In the genomic region with DNA sequence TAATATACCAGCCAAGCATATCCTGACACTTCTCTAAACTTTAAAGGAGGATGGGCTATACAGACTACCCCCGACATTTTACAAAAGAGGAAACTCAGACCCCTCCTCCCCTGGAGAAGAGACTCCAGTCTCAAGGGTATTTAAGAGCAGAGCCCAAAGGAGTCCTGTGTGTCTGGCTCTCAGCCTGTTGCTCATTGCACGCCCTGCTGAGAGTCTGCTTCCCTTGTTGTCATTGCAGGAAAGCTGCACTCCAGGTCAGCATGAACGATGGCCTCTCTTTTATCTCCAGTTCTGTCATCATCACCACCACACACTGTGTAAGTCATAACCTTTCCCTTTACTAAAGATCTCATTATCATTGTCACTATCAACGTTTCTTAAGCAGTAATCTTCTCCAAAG, we compare ENCODE assay signal across 31 cellular contexts.
"Had no signal": no experiment of that assay in that cellular context is flagged by ENCODE, and none has a peak within 500 bp of the region (broad histone marks: within the 10 kb centered on the region; RNA-seq: fewer than 3 reads in every experiment).

No MANE protein-coding gene starts in this region.

- ATAC-seq: activated CD4-positive, alpha-beta T cell treated with anti-CD3 and anti-CD28 coated beads for 36 hours; activated CD8-positive, alpha-beta memory T cell treated with anti-CD3 and anti-CD28 coated beads, Interleukin-2, amount 10 ng/mL, durations not matched to agents 7 days and 5 days; activated CD8-positive, alpha-beta T cell treated with anti-CD3 and anti-CD28 coated beads, Interleukin-2, amount 10 ng/mL, durations not matched to agents 7 days and 5 days; activated naive CD8-positive, alpha-beta T cell treated with anti-CD3 and anti-CD28 coated beads, Interleukin-2, amount 50 U/mL, for 24 hours; body of pancreas; gastroesophageal sphincter; T-helper 17 cell had no signal

- H3K9me3 ChIP-seq: adrenal gland, body of pancreas, breast epithelium, esophagus squamous epithelium, gastroesophageal sphincter had no signal

- H3K36me3 ChIP-seq: breast epithelium, cardiac muscle cell, WERI-Rb-1 had no signal

- H3K27me3 ChIP-seq: adrenal gland, body of pancreas, breast epithelium, cardiac muscle cell, dorsolateral prefrontal cortex, esophagus squamous epithelium, gastroesophageal sphincter had no signal

- H3K4me1 ChIP-seq: body of pancreas, breast epithelium had no signal

- H3K4me3 ChIP-seq: adrenal gland, body of pancreas, breast epithelium, cardiac muscle cell, coronary artery, dorsolateral prefrontal cortex, esophagus squamous epithelium, gastroesophageal sphincter had no signal

- H3K27ac ChIP-seq: adrenal gland, body of pancreas, breast epithelium, cardiac muscle cell, dorsolateral prefrontal cortex, esophagus squamous epithelium, gastroesophageal sphincter, WERI-Rb-1 had no signal

- DNase-seq: activated CD4-positive, alpha-beta memory T cell treated with anti-CD3 and anti-CD28 coated beads for 36 hours; activated CD4-positive, alpha-beta T cell treated with anti-CD3 and anti-CD28 coated beads for 36 hours; activated CD4-positive, alpha-beta T cell treated with anti-CD3 and anti-CD28 coated beads, Interleukin-2, amount 10 ng/mL, durations not matched to agents 24 days and 14 days; activated CD4-positive, CD25-positive, alpha-beta regulatory T cell; activated CD4-positive, CD25-positive, alpha-beta regulatory T cell treated with anti-CD3 and anti-CD28 coated beads, Interleukin-2, amount 50 U/mL, for 72 hours; activated CD8-positive, alpha-beta memory T cell treated with anti-CD3 and anti-CD28 coated beads, Interleukin-2, amount 10 ng/mL, durations not matched to agents 7 days and 5 days; activated CD8-positive, alpha-beta memory T cell treated with anti-CD3 and anti-CD28 coated beads, Interleukin-2, amount 50 U/mL, for 4 hours; activated CD8-positive, alpha-beta T cell treated with anti-CD3 and anti-CD28 coated beads, Interleukin-2, amount 10 ng/mL, durations not matched to agents 7 days and 5 days; activated effector memory CD4-positive, alpha-beta T cell treated with anti-CD3 and anti-CD28 coated beads, Interleukin-2, amount 50 U/mL, for 16 hours; activated naive CD4-positive, alpha-beta T cell treated with anti-CD3 and anti-CD28 coated beads for 36 hours; activated naive CD8-positive, alpha-beta T cell treated with anti-CD3 and anti-CD28 coated beads for 36 hours; activated naive CD8-positive, alpha-beta T cell treated with anti-CD3 and anti-CD28 coated beads, Interleukin-2, amount 50 U/mL, for 24 hours; activated T-cell treated with anti-CD3 and anti-CD28 coated beads, Interleukin-2, amount 50 U/mL, for 1 hour; activated T-cell treated with anti-CD3 and anti-CD28 coated beads, Interleukin-2, amount 50 U/mL, for 48 hours; adrenal gland; amygdala; aorta; body of pancreas; dorsolateral prefrontal cortex; effector memory CD4-positive, alpha-beta T cell; erythroblast; esophagus squamous epithelium; foreskin melanocyte; T-helper 1 cell; T-helper 17 cell; T1000; WERI-Rb-1 had no signal
